Comparison of ENCODE assay signal across 1 cellular context in genomic region chr5:96649938-96650540, GRCh38.
TF ChIP-seq lines count a peak whose summit lies in the region.

No MANE protein-coding gene starts in this region.

TF ChIP-seq in SK-N-SH treated with all-trans-retinoic acid at 6 μM for 48 hours, 23 proteins besides CTCF, POLR2A, EP300 and RAD21 (continued from another document):
- TF ChIP-seq, protein P1, sequence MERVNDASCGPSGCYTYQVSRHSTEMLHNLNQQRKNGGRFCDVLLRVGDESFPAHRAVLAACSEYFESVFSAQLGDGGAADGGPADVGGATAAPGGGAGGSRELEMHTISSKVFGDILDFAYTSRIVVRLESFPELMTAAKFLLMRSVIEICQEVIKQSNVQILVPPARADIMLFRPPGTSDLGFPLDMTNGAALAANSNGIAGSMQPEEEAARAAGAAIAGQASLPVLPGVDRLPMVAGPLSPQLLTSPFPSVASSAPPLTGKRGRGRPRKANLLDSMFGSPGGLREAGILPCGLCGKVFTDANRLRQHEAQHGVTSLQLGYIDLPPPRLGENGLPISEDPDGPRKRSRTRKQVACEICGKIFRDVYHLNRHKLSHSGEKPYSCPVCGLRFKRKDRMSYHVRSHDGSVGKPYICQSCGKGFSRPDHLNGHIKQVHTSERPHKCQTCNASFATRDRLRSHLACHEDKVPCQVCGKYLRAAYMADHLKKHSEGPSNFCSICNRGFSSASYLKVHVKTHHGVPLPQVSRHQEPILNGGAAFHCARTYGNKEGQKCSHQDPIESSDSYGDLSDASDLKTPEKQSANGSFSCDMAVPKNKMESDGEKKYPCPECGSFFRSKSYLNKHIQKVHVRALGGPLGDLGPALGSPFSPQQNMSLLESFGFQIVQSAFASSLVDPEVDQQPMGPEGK (CRISPR knock-in tag; IDR thresholded peaks at IDR 0.05; ENCODE audit: borderline replicate concordance) = no peak
- no peak for TF ChIP-seq TCF4 (CRISPR knock-in tag; IDR thresholded peaks at IDR 0.05; ENCODE audit: borderline replicate concordance)
- no peak for TF ChIP-seq SNAI2 (CRISPR knock-in tag; IDR thresholded peaks at IDR 0.05)
- TF ChIP-seq ARNTL (CRISPR knock-in tag; IDR thresholded peaks at IDR 0.05; ENCODE audit: borderline replicate concordance, low read depth) = no peak
- no peak for TF ChIP-seq ESRRG (CRISPR knock-in tag; IDR thresholded peaks at IDR 0.05)
TF ChIP-seq in SK-N-SH treated with all-trans-retinoic acid at 6 μM for 48 hours: peak in this region for 0.
